1 cellular context compared by ENCODE assay signal in genomic region chr4:86894465-86894864, GRCh38.
TF ChIP-seq lines count a peak whose summit lies in the region.

No MANE protein-coding gene starts in this region.

TF ChIP-seq in endothelial cell of umbilical vein, 7 proteins besides CTCF, POLR2A, EP300 and RAD21:
- TF ChIP-seq MYC (IDR thresholded peaks at IDR 0.05; ENCODE audit: low read depth, low read length) (no peak), FOS (IDR thresholded peaks at IDR 0.05; ENCODE audit: borderline replicate concordance, insufficient read depth, low read length) (peak; percentile 87), JUN (IDR thresholded peaks at IDR 0.05; ENCODE audit: borderline replicate concordance, insufficient read depth, insufficient read length, low read depth) (peak; percentile 85), GATA2 (IDR thresholded peaks at IDR 0.05; ENCODE audit: insufficient read depth, insufficient read length, low read depth, low read length) (peak; percentile 50), POLR2AphosphoS5 (IDR thresholded peaks at IDR 0.05; ENCODE audit: insufficient read depth, low read depth, low read length) (peak; percentile 20), EZH2 (IDR thresholded peaks at IDR 0.05; ENCODE audit: borderline replicate concordance, low read depth, low read length, severe bottlenecking) (no peak)
- TF ChIP-seq, protein P1, sequence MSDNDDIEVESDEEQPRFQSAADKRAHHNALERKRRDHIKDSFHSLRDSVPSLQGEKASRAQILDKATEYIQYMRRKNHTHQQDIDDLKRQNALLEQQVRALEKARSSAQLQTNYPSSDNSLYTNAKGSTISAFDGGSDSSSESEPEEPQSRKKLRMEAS (IDR thresholded peaks at IDR 0.05; ENCODE audit: insufficient read depth, insufficient read length): no peak
